18 cellular contexts compared by ENCODE assay signal in genomic region chr15:59616390-59616789, GRCh38. TPM values are rescaled to one million over a fixed set of nuclear protein-coding genes. Genes with fewer than 3 reads are reported as not detected.
DNase-seq lines count a peak whose midpoint lies in the region; ATAC-seq, FAIRE-seq and TF ChIP-seq lines count a peak whose summit lies in the region.
"Had no signal": no experiment of that assay in that cellular context is flagged by ENCODE, and none has a peak within 500 bp of the region (broad histone marks: within the 10 kb centered on the region; RNA-seq: fewer than 3 reads in every experiment).

No MANE protein-coding gene starts in this region.

- H3K27ac ChIP-seq in A549 = peak overlapping the region in 1 of 2 experiments; percentile 30; a peak in 1 of 6 replicates
- no peak overlapping the region for H3K27ac ChIP-seq in GM23338 (ENCODE audit: low read depth)
- no peak overlapping the region for H3K27ac ChIP-seq in PC-9
- H3K27ac ChIP-seq: cardiac muscle cell, upper lobe of right lung had no signal

- H2AFZ ChIP-seq in GM23338 = peak overlapping the region; percentile 39; the same call in 1 of the 2 replicates
- no peak overlapping the region for H2AFZ ChIP-seq in PC-9

- H3K36me3 ChIP-seq in GM23338 (ENCODE audit: insufficient read depth) (no peaks in the 10 kb centered on the region), PC-9 (ENCODE audit: low read depth) (no peaks in the 10 kb centered on the region), kidney epithelial cell (ENCODE audit: control insufficient read depth, insufficient read depth, low read length) (no peaks in the 10 kb centered on the region)
- H3K36me3 ChIP-seq: cardiac muscle cell, upper lobe of right lung had no signal

- no peaks in the 10 kb centered on the region for H3K9me3 ChIP-seq in A549
- H3K9me3 ChIP-seq in PC-9 (ENCODE audit: insufficient read depth, low read depth) = no peaks in the 10 kb centered on the region
- H3K9me3 ChIP-seq: upper lobe of right lung had no signal

- DNase-seq in A549 (ENCODE audit: low read depth in 1 of 2, low spot score in 1 of 2) (peak in 1 of 2 experiments; percentile 34), GM23338 (ENCODE audit: low spot score) (peak; percentile 13), PC-9 (peak; percentile 4 to 66), kidney epithelial cell (ENCODE audit: low read depth) (peak; percentile 53), HTR-8/SVneo (ENCODE audit: insufficient read length, low spot score) (no peak)
- no peak for DNase-seq in stimulated activated effector memory CD8-positive, alpha-beta T cell treated with anti-CD3 and anti-CD28 coated beads, Interleukin-12 subunit alpha, Interleukin-12 subunit beta, amount 100 ng/mL, for 72 hours (ENCODE audit: low spot score in 2 of 2)
- DNase-seq: activated CD4-positive, CD25-positive, alpha-beta regulatory T cell; DND-41; KG1; NCI-H187; SW 1271; upper lobe of right lung had no signal

- CTCF ChIA-PET in A549 (lab: Yijun Ruan, JAX) (interaction anchor here (1.0 to 8.3 kb wide), 9 partner anchors 8 to 85 kb away, joined by 3 to 154 read pairs (median 6); no protein-coding TSS in a partner anchor), PC-9 (lab: Charles Lee) (interaction anchor here (0.9 to 1.9 kb wide), 2 partner anchors 80 to 84 kb away, joined by 4 to 12 read pairs; no protein-coding TSS in a partner anchor)

- peaks cover 6% of the 10 kb centered on the region; the same call in 1 of the 3 replicates for H3K4me1 Mint-ChIP-seq in GM23338
- H3K4me1 Mint-ChIP-seq in stimulated activated effector memory CD8-positive, alpha-beta T cell treated with anti-CD3 and anti-CD28 coated beads, Interleukin-12 subunit alpha, Interleukin-12 subunit beta, amount 100 ng/mL, for 72 hours = peaks cover 6% of the 10 kb centered on the region

- peak; percentile 15; the same call in 1 of the 3 replicates for TF ChIP-seq CTCF in A549 (IDR thresholded peaks at IDR 0.05)
- TF ChIP-seq CTCF in GM23338 (conservative IDR thresholded peaks at IDR 0.05; ENCODE audit: low read depth in 2 of 2) = peak in 1 of 2 experiments; percentile 41; a peak in 2 of 4 replicates
- TF ChIP-seq CTCF in PC-9 (conservative IDR thresholded peaks at IDR 0.05) = peak; percentile 47; the same call in 1 of the 2 replicates
- peak; percentile 12 for TF ChIP-seq CTCF in kidney epithelial cell (IDR thresholded peaks at IDR 0.05; ENCODE audit: insufficient read depth, low read length, poor library complexity, severe bottlenecking)

- peaks cover 3% of the 10 kb centered on the region for H3K9me3 Mint-ChIP-seq in GM23338
- no peaks in the 10 kb centered on the region for H3K9me3 Mint-ChIP-seq in stimulated activated effector memory CD8-positive, alpha-beta T cell treated with anti-CD3 and anti-CD28 coated beads, Interleukin-12 subunit alpha, Interleukin-12 subunit beta, amount 100 ng/mL, for 72 hours
- H3K9me3 Mint-ChIP-seq: activated naive CD4-positive, alpha-beta T cell treated with anti-CD3 and anti-CD28 coated beads, Interleukin-2, amount 50 U/mL, for 24 hours had no signal

- H3K36me3 Mint-ChIP-seq in GM23338 (ENCODE audit: low read depth) = peaks cover 3% of the 10 kb centered on the region; the same call in 2 of the 3 replicates
- H3K36me3 Mint-ChIP-seq in stimulated activated effector memory CD8-positive, alpha-beta T cell treated with anti-CD3 and anti-CD28 coated beads, Interleukin-12 subunit alpha, Interleukin-12 subunit beta, amount 100 ng/mL, for 72 hours = no peaks in the 10 kb centered on the region
- H3K36me3 Mint-ChIP-seq: activated naive CD4-positive, alpha-beta T cell treated with anti-CD3 and anti-CD28 coated beads, Interleukin-2, amount 50 U/mL, for 24 hours; memory B cell had no signal

- no peak overlapping the region for H3K4me3 ChIP-seq in A549
- no peak overlapping the region for H3K4me3 ChIP-seq in GM23338
- no peak overlapping the region for H3K4me3 ChIP-seq in PC-9
- no peak overlapping the region for H3K4me3 ChIP-seq in kidney epithelial cell (ENCODE audit: low read depth, low read length)
- H3K4me3 ChIP-seq: cardiac muscle cell, upper lobe of right lung had no signal

- ATAC-seq in A549 = no peak
- no peak for ATAC-seq in GM23338
- ATAC-seq in GM18868 (IDR thresholded peaks at IDR 0.05; ENCODE audit: unreplicated experiment) = no peak
- ATAC-seq in HG02623 (IDR thresholded peaks at IDR 0.05; ENCODE audit: unreplicated experiment) = no peak
- no peak for ATAC-seq in stimulated activated effector memory CD8-positive, alpha-beta T cell treated with anti-CD3 and anti-CD28 coated beads, Interleukin-12 subunit alpha, Interleukin-12 subunit beta, amount 100 ng/mL, for 72 hours
- ATAC-seq: upper lobe of right lung had no signal

- H3K27me3 ChIP-seq in GM23338 (ENCODE audit: insufficient read depth) (no peaks in the 10 kb centered on the region), PC-9 (ENCODE audit: insufficient read depth, low read depth) (no peaks in the 10 kb centered on the region), kidney epithelial cell (ENCODE audit: control insufficient read depth, insufficient read depth, low read length) (no peaks in the 10 kb centered on the region)
- H3K27me3 ChIP-seq: upper lobe of right lung had no signal

- peak overlapping the region; percentile 81 for H3K4me2 ChIP-seq in A549
- no peak overlapping the region for H3K4me2 ChIP-seq in GM23338
- H3K4me2 ChIP-seq in PC-9 = no peak overlapping the region

- BruUV-seq in PC-9 (replicated peaks; lab: Mats Ljungman, UMichigan) = no TSS peak

- WGBS in A549 (ENCODE audit: missing lambda C conversion rate) = 53% methylated on average over 3 of the region's 3 CpGs

- intact Hi-C loops in PC-9 (cut with micrococcal nuclease; ENCODE audit: unreplicated experiment) = loop anchor here (1.0 kb wide), 1 partner anchor 84 kb away; no protein-coding TSS in a partner anchor

- H4K20me1 ChIP-seq in GM23338 (replicated peaks; ENCODE audit: insufficient read depth) = no peaks in the 10 kb centered on the region
- no peaks in the 10 kb centered on the region for H4K20me1 ChIP-seq in PC-9 (ENCODE audit: insufficient read depth)

- POLR2A ChIA-PET in A549 (lab: Yijun Ruan, JAX) = interaction anchor here (0.7 to 3.0 kb wide), 3 partner anchors 22 to 502 kb away, joined by 5 to 9 read pairs (median 6); no protein-coding TSS in a partner anchor
- POLR2A ChIA-PET in PC-9 (lab: Charles Lee; ENCODE audit: unreplicated experiment) = no interaction called here

- peak; percentile 34 to 46; a peak in 4 of 5 replicates for TF ChIP-seq RAD21 in A549 (conservative IDR thresholded peaks at IDR 0.05 in 1 of 2, IDR thresholded peaks at IDR 0.05 in 1 of 2)

- FAIRE-seq in A549 (lab: Jason Lieb, UNC) (peak; percentile 23), HTR-8/SVneo (lab: Jason Lieb, UNC) (no peak)
- FAIRE-seq: H54 had no signal

- no peak overlapping the region for H3K27ac Mint-ChIP-seq in GM23338
- H3K27ac Mint-ChIP-seq in stimulated activated effector memory CD8-positive, alpha-beta T cell treated with anti-CD3 and anti-CD28 coated beads, Interleukin-12 subunit alpha, Interleukin-12 subunit beta, amount 100 ng/mL, for 72 hours = no peak overlapping the region
- H3K27ac Mint-ChIP-seq: activated naive CD4-positive, alpha-beta T cell treated with anti-CD3 and anti-CD28 coated beads, Interleukin-2, amount 50 U/mL, for 24 hours; memory B cell had no signal

- H3K27me3 Mint-ChIP-seq in GM23338 (ENCODE audit: insufficient read depth, low read depth, poor library complexity) = no peaks in the 10 kb centered on the region
- H3K27me3 Mint-ChIP-seq: memory B cell had no signal

- H3K79me2 ChIP-seq in GM23338 (replicated peaks; ENCODE audit: insufficient read depth) = no peaks in the 10 kb centered on the region
- H3K79me2 ChIP-seq in PC-9 (ENCODE audit: low read depth) = no peaks in the 10 kb centered on the region

- TF ChIP-seq POLR2A in A549 (IDR thresholded peaks at IDR 0.05; ENCODE audit: low read length) = no peak

- TF ChIP-seq EP300 in A549 (IDR thresholded peaks at IDR 0.05) = no peak

- no peaks in the 10 kb centered on the region for H3F3A ChIP-seq in GM23338 (replicated peaks; ENCODE audit: low read depth)
- peaks cover 1% of the 10 kb centered on the region; the same call in 1 of the 2 replicates for H3F3A ChIP-seq in PC-9 (ENCODE audit: insufficient read depth, low read depth)

- H3K4me3 Mint-ChIP-seq in GM23338 = no peak overlapping the region
- no peak overlapping the region for H3K4me3 Mint-ChIP-seq in stimulated activated effector memory CD8-positive, alpha-beta T cell treated with anti-CD3 and anti-CD28 coated beads, Interleukin-12 subunit alpha, Interleukin-12 subunit beta, amount 100 ng/mL, for 72 hours
- H3K4me3 Mint-ChIP-seq: activated naive CD4-positive, alpha-beta T cell treated with anti-CD3 and anti-CD28 coated beads, Interleukin-2, amount 50 U/mL, for 24 hours had no signal

- no peaks in the 10 kb centered on the region; the same call in none of the 2 replicates for H3K9me2 ChIP-seq in GM23338 (ENCODE audit: insufficient read depth)
- no peaks in the 10 kb centered on the region for H3K9me2 ChIP-seq in PC-9 (ENCODE audit: insufficient read depth)

- H3K4me1 ChIP-seq in A549 (peaks cover 47% of the 10 kb centered on the region), GM23338 (ENCODE audit: insufficient read depth) (no peaks in the 10 kb centered on the region), PC-9 (replicated peaks; ENCODE audit: insufficient read depth) (peaks cover 26% of the 10 kb centered on the region)
- H3K4me1 ChIP-seq: upper lobe of right lung had no signal

TF ChIP-seq in A549, 52 proteins besides CTCF, POLR2A, EP300 and RAD21 (continues in another document):
- no peak for TF ChIP-seq CHD4 (IDR thresholded peaks at IDR 0.05; ENCODE audit: borderline replicate concordance)

TF ChIP-seq in GM23338, 12 proteins besides CTCF, POLR2A, EP300 and RAD21:
- no peak for TF ChIP-seq EZH2phosphoT487 (IDR thresholded peaks at IDR 0.05; ENCODE audit: unreplicated experiment)

RNA-seq across cellular contexts. Expression of gene GCNT3, which starts 4.8 kb away (rescaled TPM):
- polyA plus RNA-seq in A549 (2011; rRNA removed) (134 and 153 TPM in 2 replicates), A549 (2017; fragmentation: RNase III; extraction: RNeasy Plus Mini Kit Qiagen cat#74134 plus additional on column Dnase treatment) (61.4 to 69.2 TPM (median 62.7 TPM) in 3 replicates), GM23338 (2016; fragmentation: Nextera tagmentation; extraction: Ambion mirVana) (not detected in 2 replicates)
- polyA plus RNA-seq in A549 (2012; cell fraction: cytosol; rRNA removed) = 37.2 and 41.9 TPM in 2 replicates
- polyA plus RNA-seq in A549 (2012; cell fraction: nucleus; rRNA removed) = 35.0 and 53.3 TPM in 2 replicates
- polyA minus RNA-seq in A549 (2011; rRNA and poly(A)+ RNA removed) = 78.7 and 82.6 TPM in 2 replicates
- not detected in 2 replicates for total RNA-seq in GM23338 (2014; rRNA removed; shearing (Covaris generic))
- total RNA-seq in PC-9 (2021) (0.52 and 0.80 TPM in 2 replicates), kidney epithelial cell (2.0 and 3.9 TPM in 2 replicates)
- total RNA-seq: cardiac muscle cell had no signal

RNA-seq across cellular contexts. Expression of gene GTF2A2, which starts 40.9 kb away (rescaled TPM):
- polyA plus RNA-seq in A549 (2011; rRNA removed) (137 and 220 TPM in 2 replicates), A549 (2017; fragmentation: RNase III; extraction: RNeasy Plus Mini Kit Qiagen cat#74134 plus additional on column Dnase treatment) (259 to 282 TPM (median 267 TPM) in 3 replicates), GM23338 (2016; fragmentation: Nextera tagmentation; extraction: Ambion mirVana) (420 and 424 TPM in 2 replicates)
- 74.0 and 85.5 TPM in 2 replicates for polyA plus RNA-seq in A549 (2012; cell fraction: cytosol; rRNA removed)
- 44.3 and 45.3 TPM in 2 replicates for polyA plus RNA-seq in A549 (2012; cell fraction: nucleus; rRNA removed)
- polyA minus RNA-seq in A549 (2011; rRNA and poly(A)+ RNA removed) = 18.5 and 19.0 TPM in 2 replicates
- 40.7 and 45.9 TPM in 2 replicates for total RNA-seq in GM23338 (2014; rRNA removed; shearing (Covaris generic))
- total RNA-seq in PC-9 (2021) (80.8 and 111 TPM in 2 replicates), kidney epithelial cell (33.5 and 36.9 TPM in 2 replicates)

Comparison
In these comparisons a context has a peak if more than half of its experiments do, and no peak if none do; other contexts are left out.
1. DNase-seq: peak in GM23338 (single experiment), PC-9 (2 of 2) and kidney epithelial cell (single experiment); none in HTR-8/SVneo (single experiment) and stimulated activated effector memory CD8-positive, alpha-beta T cell treated with anti-CD3 and anti-CD28 coated beads, Interleukin-12 subunit alpha, Interleukin-12 subunit beta, amount 100 ng/mL, for 72 hours (0 of 2).